In the genomic region with DNA sequence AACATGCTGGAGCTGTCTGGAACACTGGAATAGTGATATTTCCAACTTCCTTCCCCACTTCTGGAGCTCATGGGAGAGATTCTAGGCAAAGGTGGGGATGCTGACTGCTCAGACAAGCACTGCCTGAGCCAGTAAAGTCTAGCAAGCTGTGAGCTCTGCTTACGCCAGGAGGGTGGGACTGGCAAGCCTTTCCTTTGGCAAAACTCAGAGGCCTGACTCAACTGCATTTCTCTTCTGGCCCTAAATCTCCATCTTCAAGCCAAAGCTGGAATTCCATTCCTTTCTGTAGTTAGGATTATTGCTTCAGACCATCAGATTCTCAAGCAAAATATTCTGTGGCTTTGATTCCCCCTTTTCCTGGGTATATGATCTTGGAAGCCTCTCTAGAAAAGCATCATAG, we compare ENCODE assay signal across 21 cellular contexts. TPM values are rescaled to one million over a fixed set of nuclear protein-coding genes. Genes with fewer than 3 reads are reported as not detected.
DNase-seq lines count a peak whose midpoint lies in the region; ATAC-seq and TF ChIP-seq lines count a peak whose summit lies in the region.
"Had no signal": no experiment of that assay in that cellular context is flagged by ENCODE, and none has a peak within 500 bp of the region (broad histone marks: within the 10 kb centered on the region; RNA-seq: fewer than 3 reads in every experiment).

No MANE protein-coding gene starts in this region.

- in situ Hi-C loops in mammary epithelial cell (cut with MboI; ENCODE audit: low sequenced_read_pairs in 2 of 2), result no loop called here

- H3K4me2 ChIP-seq in mammary epithelial cell (ENCODE audit: insufficient read depth, low read depth, low read length) (no peak overlapping the region), osteoblast (ENCODE audit: insufficient read depth, low read length) (no peak overlapping the region)
- H3K4me2 ChIP-seq: KMS-11 had no signal

- H3K27ac ChIP-seq in breast epithelium (peak overlapping the region; percentile 42 to 66), mammary epithelial cell (ENCODE audit: insufficient read depth, low read depth, low read length) (no peak overlapping the region), osteoblast (ENCODE audit: low read depth, low read length) (no peak overlapping the region)
- H3K27ac ChIP-seq: 22Rv1, epithelial cell of prostate, KMS-11 had no signal

- H3K79me2 ChIP-seq in mammary epithelial cell (ENCODE audit: insufficient read depth, low read length), result no peaks in the 10 kb centered on the region
- H3K79me2 ChIP-seq in osteoblast (ENCODE audit: insufficient read depth, low read length), result no peaks in the 10 kb centered on the region

- CTCF ChIA-PET in mammary epithelial cell (lab: Charles Lee; ENCODE audit: low non-redundant PET), result no interaction called here

- DNase-seq in breast epithelium (ENCODE audit: low spot score in 2 of 2), result peak in 1 of 2 donors; percentile 44
- DNase-seq in mammary epithelial cell, result no peak
- DNase-seq in foreskin fibroblast, result peak; percentile 20 to 35
- peak; percentile 91 for DNase-seq in osteoblast (ENCODE audit: insufficient read length, low spot score, missing footprints)
- no peak for DNase-seq in activated naive CD4-positive, alpha-beta T cell (lab: John Stamatoyannopoulos, UW)
- no peak for DNase-seq in NCI-H748 treated with DMSO at 0.1 percent for 48 hours (lab: John Stamatoyannopoulos, UW)
- DNase-seq: activated CD4-positive, alpha-beta T cell treated with anti-CD3 and anti-CD28 coated beads for 4 hours; activated naive CD8-positive, alpha-beta T cell treated with anti-CD3 and anti-CD28 coated beads, Interleukin-2, amount 10 ng/mL, durations not matched to agents 7 days and 5 days; activated T-cell treated with anti-CD3 and anti-CD28 coated beads, Interleukin-2, amount 50 U/mL, for 1 hour; CD4-positive, alpha-beta memory T cell; NCI-H1417 treated with DMSO at 0.1 percent for 48 hours; SIG-M5; stimulated activated naive CD4-positive, alpha-beta T cell treated with Interleukin-2 at 50 U/mL for 16 hours had no signal

- dilution Hi-C loops in mammary epithelial cell (cut with HindIII; ENCODE audit: low sequenced_read_pairs), result no loop called here

- H3K36me3 ChIP-seq in breast epithelium, result no peaks in the 10 kb centered on the region
- H3K36me3 ChIP-seq in mammary epithelial cell (ENCODE audit: insufficient read depth, low read length), result no peaks in the 10 kb centered on the region
- no peaks in the 10 kb centered on the region for H3K36me3 ChIP-seq in osteoblast (ENCODE audit: insufficient read depth, low read length)

- H3K4me1 ChIP-seq in breast epithelium (no peaks in the 10 kb centered on the region), mammary epithelial cell (ENCODE audit: insufficient read depth, low read length) (peaks cover 11% of the 10 kb centered on the region), osteoblast (ENCODE audit: insufficient read depth, low read length) (peaks cover 3% of the 10 kb centered on the region)

- 40% methylated on average over 1 of the region's 1 CpG for WGBS in mammary epithelial cell (ENCODE audit: low coverage, missing lambda C conversion rate)

- intact Hi-C loops in breast epithelium (cut with DNase I; ENCODE audit: low total_unique reads), result no loop called here
- intact Hi-C loops in mammary epithelial cell (cut with micrococcal nuclease), result no loop called here

- TF ChIP-seq POLR2A in breast epithelium (IDR thresholded peaks at IDR 0.05), result no peak

- no TSS peak for BruUV-seq in mammary epithelial cell (replicated peaks; lab: Mats Ljungman, UMichigan)

- no peaks in the 10 kb centered on the region for H3K27me3 ChIP-seq in breast epithelium
- no peaks in the 10 kb centered on the region for H3K27me3 ChIP-seq in mammary epithelial cell (ENCODE audit: insufficient read depth, low read length)
- peaks cover 13% of the 10 kb centered on the region for H3K27me3 ChIP-seq in osteoblast (ENCODE audit: insufficient read depth, low read length)

- TF ChIP-seq CTCF in breast epithelium (IDR thresholded peaks at IDR 0.05) (no peak), mammary epithelial cell (conservative IDR thresholded peaks at IDR 0.05 in 1 of 2, IDR thresholded peaks at IDR 0.05 in 1 of 2; ENCODE audit: extremely low read depth in 1 of 2, insufficient read depth in 1 of 2, low read depth in 1 of 2, low read length in 2 of 2) (no peak), foreskin fibroblast (IDR thresholded peaks at IDR 0.05; ENCODE audit: low read depth, low read length) (no peak), osteoblast (IDR thresholded peaks at IDR 0.05; ENCODE audit: extremely low read depth, low read depth, low read length) (no peak)

- H4K20me1 ChIP-seq in mammary epithelial cell (ENCODE audit: insufficient read depth, low read length), result no peaks in the 10 kb centered on the region
- no peaks in the 10 kb centered on the region for H4K20me1 ChIP-seq in osteoblast (ENCODE audit: insufficient read depth, low read length)

- ATAC-seq in GM21381 (IDR thresholded peaks at IDR 0.05; ENCODE audit: unreplicated experiment) (no peak), HG02970 (IDR thresholded peaks at IDR 0.05; ENCODE audit: low FRiP score, unreplicated experiment) (no peak)

- no peaks in the 10 kb centered on the region for H3K9me3 ChIP-seq in breast epithelium
- no peaks in the 10 kb centered on the region for H3K9me3 ChIP-seq in mammary epithelial cell (replicated peaks; ENCODE audit: insufficient read depth, low read length)
- no peaks in the 10 kb centered on the region for H3K9me3 ChIP-seq in osteoblast (ENCODE audit: low read depth, low read length)

- H2AFZ ChIP-seq in mammary epithelial cell (ENCODE audit: low read depth, low read length), result no peak overlapping the region
- no peak overlapping the region for H2AFZ ChIP-seq in osteoblast (ENCODE audit: low read length)

- H3K9ac ChIP-seq in mammary epithelial cell (ENCODE audit: insufficient read depth, low read length), result no peak overlapping the region
- H3K9ac ChIP-seq: KMS-11 had no signal

- no peak overlapping the region for H3K4me3 ChIP-seq in breast epithelium
- no peak overlapping the region for H3K4me3 ChIP-seq in mammary epithelial cell (replicated peaks in 1 of 3; ENCODE audit: insufficient read depth in 1 of 3, low read depth in 2 of 3, low read length in 3 of 3)
- no peak overlapping the region for H3K4me3 ChIP-seq in foreskin fibroblast (ENCODE audit: low read depth in 1 of 2, low read length in 2 of 2)
- H3K4me3 ChIP-seq in osteoblast (ENCODE audit: insufficient read depth, low read length), result no peak overlapping the region
- H3K4me3 ChIP-seq: skin epidermis had no signal

RNA-seq across cellular contexts. Expression of a gene that starts 20.3 kb away (rescaled TPM):
- total RNA-seq in breast epithelium (1 to 10 TPM in 1 of 3 donors, under 1 TPM in 1, not detected in 1; 0.29 to 1.9 TPM), mammary epithelial cell (not detected), osteoblast (not detected in 2 replicates)
- polyA plus RNA-seq in mammary epithelial cell, result not detected
- polyA minus RNA-seq in mammary epithelial cell, result not detected
- total RNA-seq: activated naive CD8-positive, alpha-beta T cell treated with anti-CD3 and anti-CD28 coated beads, Interleukin-2, amount 10 ng/mL, durations not matched to agents 7 days and 5 days; CD4-positive, alpha-beta memory T cell; Daoy; T-helper 2 cell treated with Interferon-gamma antibody and Interleukin-4, amounts not matched to agents 100 ng/mL and 5 ng/mL, for 36 hours had no signal
- polyA plus RNA-seq: CD4-positive, alpha-beta memory T cell had no signal

RNA-seq across cellular contexts. Expression of a gene that starts 25.6 kb away (rescaled TPM):
- 1 to 10 TPM; 1.6 to 3.1 (median 2.7) TPM for total RNA-seq in breast epithelium
- 1 to 10 TPM in 1 of 2 donors, not detected in 1; 1.2 TPM for total RNA-seq in mammary epithelial cell
- not detected for polyA plus RNA-seq in mammary epithelial cell
- polyA minus RNA-seq in mammary epithelial cell, result not detected
- total RNA-seq in osteoblast, result not detected in 2 replicates
- total RNA-seq: CD4-positive, alpha-beta memory T cell; Daoy had no signal
- polyA plus RNA-seq: CD4-positive, alpha-beta memory T cell had no signal

RNA-seq across cellular contexts. Expression of a gene that starts 55.9 kb away (rescaled TPM):
- total RNA-seq in breast epithelium, result 100 to 1,000 TPM in 2 of 3 donors, 10 to 100 TPM in 1; 90.1 to 179 (median 106) TPM
- total RNA-seq in mammary epithelial cell, result 10 to 100 TPM; 41.3 to 82.5 TPM
- polyA plus RNA-seq in mammary epithelial cell, result 44.1 TPM
- polyA minus RNA-seq in mammary epithelial cell, result 18.6 TPM
- 61.0 and 66.6 TPM in 2 replicates for total RNA-seq in osteoblast

Comparison
In these comparisons a context has a peak if more than half of its experiments do, and no peak if none do; other contexts are left out.
1. H3K27ac ChIP-seq: peak in breast epithelium (2 of 2); none in mammary epithelial cell (single experiment) and osteoblast (single experiment).
2. DNase-seq: peak in foreskin fibroblast (2 of 2) and osteoblast (single experiment); none in mammary epithelial cell (single experiment), activated naive CD4-positive, alpha-beta T cell (0 of 4) and NCI-H748 treated with DMSO at 0.1 percent for 48 hours (single experiment).